ENCODE assay signal across 14 cellular contexts in the genomic region with DNA sequence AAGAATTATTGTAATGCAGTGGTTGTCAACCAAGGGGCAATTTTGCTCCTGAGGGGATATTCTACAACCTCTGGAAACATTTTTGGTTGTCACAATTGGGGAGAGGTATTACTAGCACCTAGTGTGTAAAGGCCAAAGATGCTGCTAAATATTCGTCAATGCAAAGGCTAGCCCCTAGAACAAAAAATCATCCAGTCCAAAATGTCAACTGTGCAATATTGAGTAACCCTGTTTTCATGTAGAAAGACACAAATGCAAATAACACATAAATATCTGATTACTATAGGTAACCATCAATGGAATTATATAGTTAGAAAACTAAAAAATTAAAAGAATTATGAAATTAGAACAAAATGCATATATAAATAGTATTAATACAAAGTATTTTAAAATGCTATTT. TPM values are rescaled to one million over a fixed set of nuclear protein-coding genes. Genes with fewer than 3 reads are reported as not detected.
DNase-seq lines count a peak whose midpoint lies in the region; ATAC-seq and TF ChIP-seq lines count a peak whose summit lies in the region.
"Had no signal": no experiment of that assay in that cellular context is flagged by ENCODE, and none has a peak within 500 bp of the region (broad histone marks: within the 10 kb centered on the region; RNA-seq: fewer than 3 reads in every experiment).

No MANE protein-coding gene starts in this region.

- H3K27ac ChIP-seq in mammary epithelial cell (ENCODE audit: insufficient read depth, low read depth, low read length): no peak overlapping the region
- peak overlapping the region; percentile 78 to 88 for H3K27ac ChIP-seq in left lung
- peak overlapping the region; percentile 69 to 84 (median 82) for H3K27ac ChIP-seq in upper lobe of left lung
- H3K27ac ChIP-seq: suprapubic skin had no signal

- in situ Hi-C loops in mammary epithelial cell (cut with MboI; ENCODE audit: low sequenced_read_pairs in 2 of 2): no loop called here

- CTCF ChIA-PET in MCF 10A (lab: Yijun Ruan, JAX): interaction anchor here (0.9 to 1.7 kb wide), 2 partner anchors 26 to 33 kb away, joined by 4 to 5 read pairs; no protein-coding TSS in a partner anchor
- CTCF ChIA-PET in mammary epithelial cell (lab: Charles Lee; ENCODE audit: low non-redundant PET): no interaction called here
- CTCF ChIA-PET in activated B cell treated with CpG ODN at 0.5 μM for 24 hours (lab: Charles Lee): interaction anchor here (1.6 kb wide), 1 partner anchor 15 kb away, joined by 4 read pairs; no protein-coding TSS in a partner anchor

- POLR2A ChIA-PET in MCF 10A (lab: Yijun Ruan, JAX): interaction anchor here (0.7 to 18.3 kb wide), 9 partner anchors 8 to 81 kb away, joined by 3 to 650 read pairs (median 10); a partner anchor contains a TSS
- POLR2A ChIA-PET in activated B cell treated with CpG ODN at 0.5 μM for 24 hours (lab: Charles Lee): no interaction called here

- no peaks in the 10 kb centered on the region for H3K27me3 Mint-ChIP-seq in MCF 10A (ENCODE audit: insufficient read depth, unreplicated experiment)
- H3K27me3 Mint-ChIP-seq in activated B cell treated with CpG ODN at 0.5 μM for 24 hours: no peaks in the 10 kb centered on the region

- H3K36me3 ChIP-seq in mammary epithelial cell (ENCODE audit: insufficient read depth, low read length) (peaks cover 23% of the 10 kb centered on the region), left lung (peaks cover 0 to 38% of the 10 kb centered on the region in 2 donors), upper lobe of left lung (peaks cover 0 to 20% (median 0%) of the 10 kb centered on the region in 4 donors)

- DNase-seq in MCF 10A (ENCODE audit: unreplicated experiment): no peak
- DNase-seq in mammary epithelial cell: no peak
- DNase-seq in activated B cell treated with CpG ODN at 0.5 μM for 24 hours: no peak
- no peak for DNase-seq in left lung
- DNase-seq in upper lobe of left lung: no peak
- DNase-seq in HUDEP-2 (lab: John Stamatoyannopoulos, UW; ENCODE audit: unreplicated experiment in 76 of 76): no peak
- DNase-seq in dermis blood vessel endothelial cell: no peak
- no peak for DNase-seq in mucosa of gallbladder (ENCODE audit: low spot score)
- DNase-seq: central memory CD4-positive, alpha-beta T cell; endodermal cell; NCI-H1930; NCI-H524; stimulated activated CD4-positive, alpha-beta T cell treated with anti-CD3 and anti-CD28 coated beads, Interleukin-15, amount 100 ng/mL, for 24 hours had no signal

- peak overlapping the region; percentile 96 for H3K27ac Mint-ChIP-seq in MCF 10A (ENCODE audit: low read depth, unreplicated experiment)
- H3K27ac Mint-ChIP-seq in activated B cell treated with CpG ODN at 0.5 μM for 24 hours: peak overlapping the region; percentile 86
- H3K27ac Mint-ChIP-seq: endodermal cell had no signal

- H3K4me2 ChIP-seq in mammary epithelial cell (ENCODE audit: insufficient read depth, low read depth, low read length): no peak overlapping the region

- intact Hi-C loops in MCF 10A (cut with micrococcal nuclease) (no loop called here), mammary epithelial cell (cut with micrococcal nuclease) (no loop called here), activated B cell treated with CpG ODN at 0.5 μM for 24 hours (cut with micrococcal nuclease) (no loop called here), left lung (cut with DNase I) (no loop called here)

- H3K4me3 ChIP-seq in mammary epithelial cell (replicated peaks in 1 of 3; ENCODE audit: insufficient read depth in 1 of 3, low read depth in 2 of 3, low read length in 3 of 3) (no peak overlapping the region), left lung (no peak overlapping the region), upper lobe of left lung (no peak overlapping the region)
- H3K4me3 ChIP-seq: suprapubic skin had no signal

- BruUV-seq in MCF 10A (replicated peaks; lab: Mats Ljungman, UMichigan) (no TSS peak), mammary epithelial cell (replicated peaks; lab: Mats Ljungman, UMichigan) (no TSS peak)

- no peaks in the 10 kb centered on the region for H3K27me3 ChIP-seq in mammary epithelial cell (ENCODE audit: insufficient read depth, low read length)
- H3K27me3 ChIP-seq in left lung: no peaks in the 10 kb centered on the region
- no peaks in the 10 kb centered on the region for H3K27me3 ChIP-seq in upper lobe of left lung
- H3K27me3 ChIP-seq: suprapubic skin had no signal

- no peak overlapping the region for H3K4me3 Mint-ChIP-seq in MCF 10A (ENCODE audit: unreplicated experiment)
- no peak overlapping the region for H3K4me3 Mint-ChIP-seq in activated B cell treated with CpG ODN at 0.5 μM for 24 hours
- H3K4me3 Mint-ChIP-seq: endodermal cell had no signal

- H3K9me3 Mint-ChIP-seq in MCF 10A (ENCODE audit: unreplicated experiment) (no peaks in the 10 kb centered on the region), activated B cell treated with CpG ODN at 0.5 μM for 24 hours (no peaks in the 10 kb centered on the region)
- H3K9me3 Mint-ChIP-seq: endodermal cell had no signal

- 58% methylated on average over 1 of the region's 1 CpG for WGBS in mammary epithelial cell (ENCODE audit: low coverage, missing lambda C conversion rate)
- 0 to 32% methylated on average over 1 of the region's 1 CpG for WGBS in upper lobe of left lung, 2 donors

- ATAC-seq in activated B cell treated with CpG ODN at 0.5 μM for 24 hours (ENCODE audit: low read depth) (no peak), left lung (no peak), upper lobe of left lung (ENCODE audit: low FRiP score in 2 of 2) (no peak)

- H3K9me3 ChIP-seq in mammary epithelial cell (replicated peaks; ENCODE audit: insufficient read depth, low read length): no peaks in the 10 kb centered on the region
- H3K9me3 ChIP-seq in left lung: no peaks in the 10 kb centered on the region
- H3K9me3 ChIP-seq in upper lobe of left lung: no peaks in the 10 kb centered on the region
- H3K9me3 ChIP-seq: suprapubic skin had no signal

- H3K4me1 ChIP-seq in mammary epithelial cell (ENCODE audit: insufficient read depth, low read length) (peaks cover 52% of the 10 kb centered on the region), left lung (peaks cover 46 to 87% of the 10 kb centered on the region in 2 donors), upper lobe of left lung (peaks cover 34 to 81% (median 64%) of the 10 kb centered on the region in 4 donors)

- H3K79me2 ChIP-seq in mammary epithelial cell (ENCODE audit: insufficient read depth, low read length): peaks cover 80% of the 10 kb centered on the region

- dilution Hi-C loops in mammary epithelial cell (cut with HindIII; ENCODE audit: low sequenced_read_pairs): no loop called here

- H3K4me1 Mint-ChIP-seq in MCF 10A (ENCODE audit: insufficient read depth, unreplicated experiment) (peaks cover 82% of the 10 kb centered on the region), activated B cell treated with CpG ODN at 0.5 μM for 24 hours (peaks cover 81% of the 10 kb centered on the region)

- TF ChIP-seq CTCF in MCF 10A (IDR thresholded peaks at IDR 0.05; ENCODE audit: unreplicated experiment): no peak
- no peak for TF ChIP-seq CTCF in mammary epithelial cell (conservative IDR thresholded peaks at IDR 0.05 in 1 of 2, IDR thresholded peaks at IDR 0.05 in 1 of 2; ENCODE audit: extremely low read depth in 1 of 2, insufficient read depth in 1 of 2, low read depth in 1 of 2, low read length in 2 of 2)
- TF ChIP-seq CTCF in activated B cell treated with CpG ODN at 0.5 μM for 24 hours (IDR thresholded peaks at IDR 0.05): no peak
- TF ChIP-seq CTCF in left lung (IDR thresholded peaks at IDR 0.05): no peak
- no peak for TF ChIP-seq CTCF in upper lobe of left lung (IDR thresholded peaks at IDR 0.05)

- no peaks in the 10 kb centered on the region for H4K20me1 ChIP-seq in mammary epithelial cell (ENCODE audit: insufficient read depth, low read length)

- no peak overlapping the region for H2AFZ ChIP-seq in mammary epithelial cell (ENCODE audit: low read depth, low read length)

- peaks cover 94% of the 10 kb centered on the region for H3K36me3 Mint-ChIP-seq in MCF 10A (ENCODE audit: insufficient read depth, unreplicated experiment)
- peaks cover 45% of the 10 kb centered on the region for H3K36me3 Mint-ChIP-seq in activated B cell treated with CpG ODN at 0.5 μM for 24 hours (ENCODE audit: low read depth)

- H3K9ac ChIP-seq in mammary epithelial cell (ENCODE audit: insufficient read depth, low read length): no peak overlapping the region

- no peak for TF ChIP-seq EP300 in upper lobe of left lung (IDR thresholded peaks at IDR 0.05)

- no peak for TF ChIP-seq POLR2A in upper lobe of left lung (IDR thresholded peaks at IDR 0.05)

RNA-seq across cellular contexts. Expression of a gene that starts 26.1 kb away (rescaled TPM):
- total RNA-seq in MCF 10A (2022) (122 and 157 TPM in 2 replicates), mammary epithelial cell (10 to 100 TPM; 63.2 to 78.9 TPM), activated B cell treated with CpG ODN at 0.5 μM for 24 hours (66.1 and 79.1 TPM in 2 replicates), left lung (100 to 1,000 TPM; 164 to 216 TPM), upper lobe of left lung (100 to 1,000 TPM; 130 to 376 (median 232) TPM), dermis blood vessel endothelial cell (47.8 and 71.3 TPM in 2 replicates), mucosa of gallbladder (74.8 TPM)
- 84.8 TPM for polyA plus RNA-seq in mammary epithelial cell
- 152 TPM for polyA minus RNA-seq in mammary epithelial cell
